Comparison of ENCODE assay signal across 31 cellular contexts in genomic region chr20:24242763-24243162, GRCh38.
"Had no signal": no experiment of that assay in that cellular context is flagged by ENCODE, and none has a peak within 500 bp of the region (broad histone marks: within the 10 kb centered on the region; RNA-seq: fewer than 3 reads in every experiment).

No MANE protein-coding gene starts in this region.

- H3K27ac Mint-ChIP-seq: activated B cell treated with CpG ODN at 0.5 μM for 24 hours; activated CD8-positive, alpha-beta T cell treated with anti-CD3 and anti-CD28 coated beads for 36 hours; activated naive CD8-positive, alpha-beta T cell; activated T-helper 17 cell treated with anti-CD3 and anti-CD28 coated beads, Interleukin-2, amount 50 U/mL, for 72 hours; effector memory CD8-positive, alpha-beta T cell; T-helper 1 cell treated with Interleukin-12 subunit alpha and Interleukin-12 subunit beta and Interleukin-4 antibody, amounts not matched to agents 30 μg/mL and 1 μg/mL, for 36 hours had no signal

- FAIRE-seq: astrocyte, colon, frontal cortex had no signal

- H3K27ac ChIP-seq: brain microvascular endothelial cell, epithelial cell of prostate had no signal

- H3K4me1 Mint-ChIP-seq: activated B cell treated with CpG ODN at 0.5 μM for 24 hours; activated T-helper 17 cell treated with anti-CD3 and anti-CD28 coated beads, Interleukin-2, amount 50 U/mL, for 72 hours had no signal

- DNase-seq: activated B cell treated with CpG ODN at 0.5 μM for 24 hours; activated CD4-positive, alpha-beta T cell treated with anti-CD3 and anti-CD28 coated beads for 48 hours; activated CD4-positive, alpha-beta T cell treated with anti-CD3 and anti-CD28 coated beads, Interleukin-2, amount 50 U/mL, for 1 hour; activated CD4-positive, alpha-beta T cell treated with anti-CD3 and anti-CD28 coated beads, Interleukin-2, amount 50 U/mL, for 48 hours; activated CD8-positive, alpha-beta memory T cell treated with anti-CD3 and anti-CD28 coated beads for 24 hours; activated CD8-positive, alpha-beta T cell treated with anti-CD3 and anti-CD28 coated beads for 36 hours; activated effector memory CD4-positive, alpha-beta T cell treated with Interleukin-2 at 50 U/mL for 16 hours; activated gamma-delta T cell treated with Interleukin-2 at 50 U/mL for 16 hours; activated naive CD4-positive, alpha-beta T cell treated with anti-CD3 and anti-CD28 coated beads, Interleukin-2, amount 50 U/mL, for 16 hours; activated naive CD4-positive, alpha-beta T cell treated with Interleukin-2 at 50 U/mL for 16 hours; activated T-cell treated with anti-CD3 and anti-CD28 coated beads, Interleukin-2, amount 50 U/mL, for 4 hours; amniotic stem cell; anterior cingulate cortex; brain microvascular endothelial cell; caudate nucleus; cortex of kidney; dermis blood vessel endothelial cell; effector CD4-positive, alpha-beta T cell; effector memory CD8-positive, alpha-beta T cell; foreskin fibroblast; head of caudate nucleus; T1000; WERI-Rb-1 had no signal

- H3K27me3 ChIP-seq: brain microvascular endothelial cell had no signal

- ATAC-seq: activated CD4-positive, CD25-positive, alpha-beta regulatory T cell treated with anti-CD3 and anti-CD28 coated beads, Interleukin-2, amount 50 U/mL, for 24 hours; activated CD8-positive, alpha-beta T cell treated with anti-CD3 and anti-CD28 coated beads for 36 hours; activated T-cell treated with anti-CD3 and anti-CD28 coated beads, Interleukin-2, amount 50 U/mL, for 4 hours; activated T-helper 17 cell treated with anti-CD3 and anti-CD28 coated beads, Interleukin-2, amount 50 U/mL, for 72 hours; effector memory CD8-positive, alpha-beta T cell had no signal

- H3K36me3 ChIP-seq: brain microvascular endothelial cell, WERI-Rb-1 had no signal

- H3K4me3 Mint-ChIP-seq: activated B cell treated with CpG ODN at 0.5 μM for 24 hours; activated CD8-positive, alpha-beta T cell treated with anti-CD3 and anti-CD28 coated beads for 36 hours; activated naive CD8-positive, alpha-beta T cell; activated T-cell treated with anti-CD3 and anti-CD28 coated beads, Interleukin-2, amount 50 U/mL, for 4 hours; activated T-helper 17 cell treated with anti-CD3 and anti-CD28 coated beads, Interleukin-2, amount 50 U/mL, for 72 hours; effector memory CD8-positive, alpha-beta T cell; T-helper 1 cell treated with Interleukin-12 subunit alpha and Interleukin-12 subunit beta and Interleukin-4 antibody, amounts not matched to agents 30 μg/mL and 1 μg/mL, for 36 hours had no signal

- H3K9me3 Mint-ChIP-seq: activated T-helper 17 cell treated with anti-CD3 and anti-CD28 coated beads, Interleukin-2, amount 50 U/mL, for 72 hours; effector memory CD8-positive, alpha-beta T cell; T-helper 1 cell treated with Interleukin-12 subunit alpha and Interleukin-12 subunit beta and Interleukin-4 antibody, amounts not matched to agents 30 μg/mL and 1 μg/mL, for 36 hours had no signal
